11 cellular contexts compared by ENCODE assay signal in genomic region chr2:136131484-136131960, GRCh38. TPM values are rescaled to one million over a fixed set of nuclear protein-coding genes. Genes with fewer than 3 reads are reported as not detected.
A peak's percentile ranks its signal among the peaks of the same experiment; 100 is the strongest.
DNase-seq lines count a peak whose midpoint lies in the region; ATAC-seq and TF ChIP-seq lines count a peak whose summit lies in the region.
"Had no signal": no experiment of that assay in that cellular context is flagged by ENCODE, and none has a peak within 500 bp of the region (broad histone marks: within the 10 kb centered on the region; RNA-seq: fewer than 3 reads in every experiment).

No MANE protein-coding gene starts in this region.

- DNase-seq in activated CD8-positive, alpha-beta memory T cell treated with anti-CD3 and anti-CD28 coated beads, Interleukin-2, amount 50 U/mL, for 4 hours: peak; percentile 26
- no peak for DNase-seq in activated CD8-positive, alpha-beta memory T cell treated with anti-CD3 and anti-CD28 coated beads, Interleukin-2, amount 50 U/mL, for 48 hours
- peak; percentile 46 for DNase-seq in activated T-helper 2 cell treated with anti-CD3 and anti-CD28 coated beads, Interferon-gamma antibody, Interleukin-2, Interleukin-4, amounts not matched to agents 10 μg/mL and 5 μg/mL and 100 μg/mL, durations not matched to agents 14 hours and 24 hours and 36 hours (ENCODE audit: low spot score)
- DNase-seq in stomach: no peak
- DNase-seq in PC-3: no peak
- DNase-seq in NCI-H1092 (lab: John Stamatoyannopoulos, UW): no peak
- no peak for DNase-seq in A172 (ENCODE audit: low spot score)
- DNase-seq: IMR-90, islet precursor cell, T1000 had no signal

- no peak overlapping the region for H2AFZ ChIP-seq in PC-3 (ENCODE audit: low read length)

- no TSS peak for BruUV-seq in PC-3 (replicated peaks; lab: Mats Ljungman, UMichigan)

- TF ChIP-seq CTCF in stomach (IDR thresholded peaks at IDR 0.05): no peak
- TF ChIP-seq CTCF in PC-3 (conservative IDR thresholded peaks at IDR 0.05; ENCODE audit: low read depth, low read length): no peak

- H3K27me3 ChIP-seq in stomach: no peaks in the 10 kb centered on the region
- H3K27me3 ChIP-seq in PC-3 (ENCODE audit: low read length): peaks cover 11% of the 10 kb centered on the region

- H3K36me3 ChIP-seq in stomach: no peaks in the 10 kb centered on the region
- no peaks in the 10 kb centered on the region for H3K36me3 ChIP-seq in PC-3 (ENCODE audit: low read depth, low read length)

- peak overlapping the region; percentile 80 for H3K27ac Mint-ChIP-seq in activated T-helper 2 cell treated with anti-CD3 and anti-CD28 coated beads, Interferon-gamma antibody, Interleukin-2, Interleukin-4, amounts not matched to agents 10 μg/mL and 5 μg/mL and 100 μg/mL, durations not matched to agents 14 hours and 24 hours and 36 hours

- no peaks in the 10 kb centered on the region for H3K79me2 ChIP-seq in PC-3 (ENCODE audit: low read length)

- ATAC-seq in HG03439 (IDR thresholded peaks at IDR 0.05; ENCODE audit: unreplicated experiment) (peak; percentile 11), PC-3 (no peak)

- no peak overlapping the region for H3K9ac ChIP-seq in PC-3 (ENCODE audit: low read length)

- H3K4me2 ChIP-seq in PC-3 (ENCODE audit: low read length): no peak overlapping the region

- H3K4me3 ChIP-seq in stomach: no peak overlapping the region
- no peak overlapping the region for H3K4me3 ChIP-seq in PC-3 (ENCODE audit: low read length)

- peaks cover 15% of the 10 kb centered on the region for H3K27me3 Mint-ChIP-seq in activated T-helper 2 cell treated with anti-CD3 and anti-CD28 coated beads, Interferon-gamma antibody, Interleukin-2, Interleukin-4, amounts not matched to agents 10 μg/mL and 5 μg/mL and 100 μg/mL, durations not matched to agents 14 hours and 24 hours and 36 hours (ENCODE audit: low read depth)

- H3K9me3 ChIP-seq in stomach (no peaks in the 10 kb centered on the region), PC-3 (ENCODE audit: low read length) (no peaks in the 10 kb centered on the region)

- H3K27ac ChIP-seq in stomach: peak overlapping the region; percentile 24 to 70 (median 65)
- H3K27ac ChIP-seq in PC-3 (ENCODE audit: low read length): no peak overlapping the region

- peak overlapping the region; percentile 56 for H3K4me3 Mint-ChIP-seq in activated T-helper 2 cell treated with anti-CD3 and anti-CD28 coated beads, Interferon-gamma antibody, Interleukin-2, Interleukin-4, amounts not matched to agents 10 μg/mL and 5 μg/mL and 100 μg/mL, durations not matched to agents 14 hours and 24 hours and 36 hours (ENCODE audit: low read depth)

- H3K9me2 ChIP-seq in PC-3 (replicated peaks; ENCODE audit: low read length): no peaks in the 10 kb centered on the region

- no peaks in the 10 kb centered on the region for H3K36me3 Mint-ChIP-seq in activated T-helper 2 cell treated with anti-CD3 and anti-CD28 coated beads, Interferon-gamma antibody, Interleukin-2, Interleukin-4, amounts not matched to agents 10 μg/mL and 5 μg/mL and 100 μg/mL, durations not matched to agents 14 hours and 24 hours and 36 hours (ENCODE audit: low read depth)

- H3K4me1 ChIP-seq in stomach: peaks cover 0 to 13% (median 7%) of the 10 kb centered on the region in 4 donors
- peaks cover 14% of the 10 kb centered on the region; the same call in 1 of the 2 replicates for H3K4me1 ChIP-seq in PC-3 (ENCODE audit: insufficient read depth, low read length)

- peaks cover 77% of the 10 kb centered on the region for H3K4me1 Mint-ChIP-seq in activated T-helper 2 cell treated with anti-CD3 and anti-CD28 coated beads, Interferon-gamma antibody, Interleukin-2, Interleukin-4, amounts not matched to agents 10 μg/mL and 5 μg/mL and 100 μg/mL, durations not matched to agents 14 hours and 24 hours and 36 hours (ENCODE audit: low read depth)

- no peak for TF ChIP-seq POLR2A in stomach (IDR thresholded peaks at IDR 0.05)

- WGBS in stomach, 5 donors: 64 to 88% (median 84%) methylated on average over 10 of the region's 10 CpGs

- intact Hi-C loops in activated T-helper 2 cell treated with anti-CD3 and anti-CD28 coated beads, Interferon-gamma antibody, Interleukin-2, Interleukin-4, amounts not matched to agents 10 μg/mL and 5 μg/mL and 100 μg/mL, durations not matched to agents 14 hours and 24 hours and 36 hours (cut with micrococcal nuclease): loop anchor here (5.0 to 10.0 kb wide), 3 partner anchors 214 to 467 kb away; partner anchors contain the start of gene MCM6
- intact Hi-C loops in stomach (cut with DNase I; ENCODE audit: low total_unique reads) (no loop called here), PC-3 (cut with micrococcal nuclease) (no loop called here)

- H3K9me3 Mint-ChIP-seq in activated T-helper 2 cell treated with anti-CD3 and anti-CD28 coated beads, Interferon-gamma antibody, Interleukin-2, Interleukin-4, amounts not matched to agents 10 μg/mL and 5 μg/mL and 100 μg/mL, durations not matched to agents 14 hours and 24 hours and 36 hours: no peaks in the 10 kb centered on the region

- H3F3A ChIP-seq in PC-3 (ENCODE audit: low read length, unreplicated experiment): no peaks in the 10 kb centered on the region

- CTCF ChIA-PET in PC-3 (lab: Charles Lee): no interaction called here

- POLR2A ChIA-PET in PC-3 (lab: Charles Lee; ENCODE audit: unreplicated experiment): no interaction called here

- no peaks in the 10 kb centered on the region for H4K20me1 ChIP-seq in PC-3 (ENCODE audit: low read length)

- no peak for TF ChIP-seq EP300 in stomach (IDR thresholded peaks at IDR 0.05)

RNA-seq across cellular contexts. Expression of gene CXCR4, which starts 13.6 kb away (rescaled TPM):
- total RNA-seq in activated T-helper 2 cell treated with anti-CD3 and anti-CD28 coated beads, Interferon-gamma antibody, Interleukin-2, Interleukin-4, amounts not matched to agents 10 μg/mL and 5 μg/mL and 100 μg/mL, durations not matched to agents 14 hours and 24 hours and 36 hours: 140 and 144 TPM in 2 replicates
- total RNA-seq in stomach (10 to 100 TPM in 2 of 5 donors, 1 to 10 TPM in 2, not detected in 1; 1.2 to 42.6 (median 12.5) TPM), PC-3 (2014; rRNA removed) (2.1 TPM in 1 of 2 replicates, not detected in the other)
- 10 to 100 TPM in 2 of 3 donors, 1 to 10 TPM in 1; 9.3 to 20.6 (median 15.9) TPM for polyA plus RNA-seq in stomach
- 2.8 and 4.3 TPM in 2 replicates for total RNA-seq in A172 (2014; rRNA removed; shearing (Covaris generic))
- total RNA-seq: IMR-90 had no signal
- polyA plus RNA-seq: IMR-90 had no signal

Comparison
In these comparisons a context has a peak if more than half of its experiments do, and no peak if none do; other contexts are left out.
1. DNase-seq: peak in activated CD8-positive, alpha-beta memory T cell treated with anti-CD3 and anti-CD28 coated beads, Interleukin-2, amount 50 U/mL, for 4 hours (single experiment) and activated T-helper 2 cell treated with anti-CD3 and anti-CD28 coated beads, Interferon-gamma antibody, Interleukin-2, Interleukin-4, amounts not matched to agents 10 μg/mL and 5 μg/mL and 100 μg/mL, durations not matched to agents 14 hours and 24 hours and 36 hours (single experiment); none in activated CD8-positive, alpha-beta memory T cell treated with anti-CD3 and anti-CD28 coated beads, Interleukin-2, amount 50 U/mL, for 48 hours (single experiment), stomach (single experiment), PC-3 (single experiment), NCI-H1092 (single experiment) and A172 (single experiment).